In the genomic region with DNA sequence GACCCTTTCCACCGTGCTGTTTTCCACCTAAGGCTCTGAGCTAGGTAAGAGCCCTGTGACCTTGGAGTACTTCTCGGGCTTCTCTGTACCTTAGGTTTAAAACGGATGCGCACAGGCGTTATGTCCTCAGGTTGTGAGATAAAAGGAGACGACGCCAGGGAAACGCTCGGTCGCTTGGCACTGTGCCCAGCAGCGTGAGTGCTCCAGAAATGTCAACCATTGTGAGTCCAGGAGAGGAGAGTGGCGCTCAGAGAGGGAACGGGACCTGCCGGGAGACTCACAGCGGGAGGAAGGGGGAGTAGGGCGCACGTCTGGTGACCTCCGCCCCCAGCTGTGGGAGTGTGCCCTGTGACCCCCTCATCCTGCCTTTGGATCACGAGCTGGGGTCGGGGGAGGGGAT, we compare ENCODE assay signal across 14 cellular contexts. TPM values are rescaled to one million over a fixed set of nuclear protein-coding genes. Genes with fewer than 3 reads are reported as not detected.
DNase-seq lines count a peak whose midpoint lies in the region; ATAC-seq, FAIRE-seq and TF ChIP-seq lines count a peak whose summit lies in the region.
"Had no signal": no experiment of that assay in that cellular context is flagged by ENCODE, and none has a peak within 500 bp of the region (broad histone marks: within the 10 kb centered on the region; RNA-seq: fewer than 3 reads in every experiment).

No MANE protein-coding gene starts in this region.

- no peaks in the 10 kb centered on the region for H3K79me2 ChIP-seq in keratinocyte (ENCODE audit: control insufficient read depth, insufficient read depth, low read length)

- no peak for TF ChIP-seq CTCF in BE2C (IDR thresholded peaks at IDR 0.05; ENCODE audit: low read depth, low read length)
- TF ChIP-seq CTCF in body of pancreas (IDR thresholded peaks at IDR 0.05): no peak
- TF ChIP-seq CTCF in keratinocyte (optimal IDR thresholded peaks at IDR 0.05 in 1 of 3, IDR thresholded peaks at IDR 0.05 in 1 of 3, conservative IDR thresholded peaks at IDR 0.05 in 1 of 3; ENCODE audit: extremely low read depth in 1 of 3, insufficient read depth in 2 of 3, low read length in 3 of 3): no peak

- no peak overlapping the region for H3K4me2 ChIP-seq in keratinocyte (ENCODE audit: control insufficient read depth, extremely low read depth, insufficient read depth, low read depth, low read length)

- H3K27me3 ChIP-seq in BE2C: no peaks in the 10 kb centered on the region
- H3K27me3 ChIP-seq in body of pancreas: peaks cover 0 to 5% of the 10 kb centered on the region in 2 donors
- peaks cover 36% of the 10 kb centered on the region for H3K27me3 ChIP-seq in keratinocyte (ENCODE audit: control insufficient read depth, extremely low read depth, insufficient read depth, low read length)
- H3K27me3 ChIP-seq in SJCRH30: 0 out of 2 replicates have a peak, but pooled peaks cover 5% of the 10 kb centered on the region

- H3K9ac ChIP-seq in keratinocyte (ENCODE audit: control insufficient read depth, extremely low read depth, insufficient read depth, low read length): no peak overlapping the region

- DNase-seq in BE2C (peak; percentile 48), M059J (ENCODE audit: low read depth) (peak; percentile 24), body of pancreas (peak in 3 of 4 donors; percentile 30 to 58 (median 46)), keratinocyte (ENCODE audit: low read depth, low spot score) (no peak), HPDE6-E6E7 (ENCODE audit: extremely low spot score) (no peak), SJCRH30 (no peak), T1000 (lab: John Stamatoyannopoulos, UW) (no peak)
- DNase-seq: activated CD4-positive, alpha-beta memory T cell treated with anti-CD3 and anti-CD28 coated beads, Interleukin-2, amount 10 ng/mL, durations not matched to agents 7 days and 5 days; CD8-positive, alpha-beta memory T cell; foreskin keratinocyte; KG1 had no signal

- no peak overlapping the region for H3K27ac ChIP-seq in body of pancreas
- no peak overlapping the region for H3K27ac ChIP-seq in keratinocyte (ENCODE audit: control insufficient read depth, insufficient read depth, low read length)
- H3K27ac ChIP-seq in SJCRH30: no peak overlapping the region
- H3K27ac ChIP-seq: foreskin keratinocyte, SJSA1 had no signal

- no peak for TF ChIP-seq POLR2A in body of pancreas (IDR thresholded peaks at IDR 0.05)

- no peaks in the 10 kb centered on the region for H3K9me3 ChIP-seq in BE2C
- peaks cover 0 to 4% (median 0%) of the 10 kb centered on the region in 3 donors for H3K9me3 ChIP-seq in body of pancreas
- no peaks in the 10 kb centered on the region for H3K9me3 ChIP-seq in keratinocyte (ENCODE audit: control insufficient read depth, low read depth, low read length)
- H3K9me3 ChIP-seq in SJCRH30 (replicated peaks): peaks cover 3% of the 10 kb centered on the region; the same call in 1 of the 2 replicates
- H3K9me3 ChIP-seq: SJSA1 had no signal

- ATAC-seq in body of pancreas (no peak), GM21528 (IDR thresholded peaks at IDR 0.05; ENCODE audit: low FRiP score, unreplicated experiment) (no peak)
- ATAC-seq: foreskin keratinocyte had no signal

- FAIRE-seq in keratinocyte (lab: Jason Lieb, UNC): peak; percentile 36

- H3K4me1 ChIP-seq in BE2C: no peaks in the 10 kb centered on the region
- H3K4me1 ChIP-seq in body of pancreas: peaks cover 7% of the 10 kb centered on the region
- H3K4me1 ChIP-seq in keratinocyte (ENCODE audit: control insufficient read depth, extremely low read depth, insufficient read depth, low read length): no peaks in the 10 kb centered on the region
- H3K4me1 ChIP-seq in SJCRH30: no peaks in the 10 kb centered on the region
- H3K4me1 ChIP-seq: foreskin keratinocyte, SJSA1 had no signal

- H2AFZ ChIP-seq in keratinocyte (ENCODE audit: control insufficient read depth, low read length): no peak overlapping the region

- H3K36me3 ChIP-seq in BE2C (no peaks in the 10 kb centered on the region), body of pancreas (replicated peaks in 1 of 2; ENCODE audit: insufficient read depth in 1 of 2, low read depth in 2 of 2) (no peaks in the 10 kb centered on the region), keratinocyte (ENCODE audit: control insufficient read depth in 2 of 2, extremely low read depth in 1 of 2, insufficient read depth in 2 of 2, low read length in 2 of 2) (no peaks in the 10 kb centered on the region), SJCRH30 (no peaks in the 10 kb centered on the region)
- H3K36me3 ChIP-seq: SJSA1 had no signal

- intact Hi-C loops in body of pancreas (cut with DNase I): no loop called here

- no peaks in the 10 kb centered on the region for H4K20me1 ChIP-seq in keratinocyte (ENCODE audit: control insufficient read depth, extremely low read depth, insufficient read depth, low read length)

- 11 to 21% methylated on average over 4 to 17 of the region's 20 CpGs for WGBS in body of pancreas, 2 donors

- dilution Hi-C loops in keratinocyte (cut with MboI; ENCODE audit: extremely low pct_ligation_motif_present, low sequenced_read_pairs): no loop called here

- H3K4me3 ChIP-seq in BE2C (ENCODE audit: low read depth, low read length) (peak overlapping the region; percentile 37), body of pancreas (no peak overlapping the region), keratinocyte (ENCODE audit: control insufficient read depth in 2 of 3, extremely low read depth in 1 of 3, insufficient read depth in 2 of 3, low read depth in 1 of 3, low read length in 3 of 3) (no peak overlapping the region), SJCRH30 (no peak overlapping the region)
- H3K4me3 ChIP-seq: SJSA1 had no signal

- H3K9me1 ChIP-seq in keratinocyte (ENCODE audit: control insufficient read depth, extremely low read depth, insufficient read depth, low read length): no peaks in the 10 kb centered on the region

RNA-seq across cellular contexts. Expression of a gene that starts 33.8 kb away (rescaled TPM):
- polyA plus RNA-seq in BE2C (2012; ENCODE audit: insufficient read depth, insufficient read length, low read depth): 11.2 TPM
- total RNA-seq in M059J (2014; rRNA removed; shearing (Covaris generic)): not detected in 2 replicates
- under 1 TPM in 1 of 2 donors, not detected in 1; under 0.01 TPM for total RNA-seq in body of pancreas
- polyA plus RNA-seq in keratinocyte: not detected in 3 replicates
- not detected for polyA plus RNA-seq in keratinocyte (2011; ENCODE audit: low read depth)
- not detected in 2 replicates for polyA plus RNA-seq in keratinocyte (2011; cell fraction: cytosol; rRNA removed)
- polyA plus RNA-seq in keratinocyte (2011; cell fraction: nucleus; rRNA removed): not detected in 2 replicates
- not detected in 2 replicates for polyA plus RNA-seq in keratinocyte (2012; ENCODE audit: low replicate concordance)
- polyA minus RNA-seq in keratinocyte: not detected in 3 replicates
- not detected for polyA minus RNA-seq in keratinocyte (2011; cell fraction: cytosol; rRNA and poly(A)+ RNA removed)
- polyA minus RNA-seq in keratinocyte (2011; cell fraction: nucleus; rRNA and poly(A)+ RNA removed): not detected in 2 replicates
- total RNA-seq in SJCRH30 (2014; rRNA removed; shearing (Covaris generic)): not detected in 2 replicates
- total RNA-seq: activated CD4-positive, alpha-beta memory T cell treated with anti-CD3 and anti-CD28 coated beads, Interleukin-2, amount 10 ng/mL, durations not matched to agents 7 days and 5 days; CD8-positive, alpha-beta memory T cell; foreskin keratinocyte; myocyte; SJSA1 had no signal
- polyA plus RNA-seq: CD8-positive, alpha-beta memory T cell; foreskin keratinocyte had no signal

RNA-seq across cellular contexts. Expression of a gene that starts 56.4 kb away (rescaled TPM):
- 26.3 TPM for polyA plus RNA-seq in BE2C (2012; ENCODE audit: insufficient read depth, insufficient read length, low read depth)
- total RNA-seq in M059J (2014; rRNA removed; shearing (Covaris generic)): 48.0 and 53.7 TPM in 2 replicates
- total RNA-seq in body of pancreas: 1 to 10 TPM; 7.9 to 9.9 TPM
- 49.9 to 55.3 TPM (median 51.7 TPM) in 3 replicates for polyA plus RNA-seq in keratinocyte
- 14.3 TPM for polyA plus RNA-seq in keratinocyte (2011; ENCODE audit: low read depth)
- polyA plus RNA-seq in keratinocyte (2011; cell fraction: cytosol; rRNA removed): 47.5 and 68.9 TPM in 2 replicates
- polyA plus RNA-seq in keratinocyte (2011; cell fraction: nucleus; rRNA removed): 24.0 and 25.8 TPM in 2 replicates
- polyA plus RNA-seq in keratinocyte (2012; ENCODE audit: low replicate concordance): 46.6 and 56.9 TPM in 2 replicates
- polyA minus RNA-seq in keratinocyte: 38.6 to 43.2 TPM (median 41.1 TPM) in 3 replicates
- polyA minus RNA-seq in keratinocyte (2011; cell fraction: cytosol; rRNA and poly(A)+ RNA removed): 53.3 TPM
- polyA minus RNA-seq in keratinocyte (2011; cell fraction: nucleus; rRNA and poly(A)+ RNA removed): 14.9 and 20.7 TPM in 2 replicates
- total RNA-seq in SJCRH30 (2014; rRNA removed; shearing (Covaris generic)): 6.7 and 7.0 TPM in 2 replicates

RNA-seq across cellular contexts. Expression of a gene that starts 58.9 kb away (rescaled TPM):
- polyA plus RNA-seq in BE2C (2012; ENCODE audit: insufficient read depth, insufficient read length, low read depth): not detected
- 0.57 and 1.3 TPM in 2 replicates for total RNA-seq in M059J (2014; rRNA removed; shearing (Covaris generic))
- 1 to 10 TPM in 1 of 2 donors, under 1 TPM in 1; 0.33 to 1.3 TPM for total RNA-seq in body of pancreas
- polyA plus RNA-seq in keratinocyte: 0.55 to 1.1 TPM (median 0.84 TPM) in 3 replicates
- polyA plus RNA-seq in keratinocyte (2011; ENCODE audit: low read depth): not detected
- 0.38 and 0.69 TPM in 2 replicates for polyA plus RNA-seq in keratinocyte (2011; cell fraction: cytosol; rRNA removed)
- 2.1 and 2.6 TPM in 2 replicates for polyA plus RNA-seq in keratinocyte (2011; cell fraction: nucleus; rRNA removed)
- polyA plus RNA-seq in keratinocyte (2012; ENCODE audit: low replicate concordance): 0.51 and 1.7 TPM in 2 replicates
- polyA minus RNA-seq in keratinocyte: 0.69 to 3.8 TPM (median 1.2 TPM) in 3 replicates
- 1.3 TPM for polyA minus RNA-seq in keratinocyte (2011; cell fraction: cytosol; rRNA and poly(A)+ RNA removed)
- polyA minus RNA-seq in keratinocyte (2011; cell fraction: nucleus; rRNA and poly(A)+ RNA removed): 1.8 and 2.0 TPM in 2 replicates
- 0.03 TPM in 1 of 2 replicates, not detected in the other for total RNA-seq in SJCRH30 (2014; rRNA removed; shearing (Covaris generic))
- total RNA-seq: activated CD4-positive, alpha-beta memory T cell treated with anti-CD3 and anti-CD28 coated beads, Interleukin-2, amount 10 ng/mL, durations not matched to agents 7 days and 5 days; CD8-positive, alpha-beta memory T cell; myocyte; SJSA1 had no signal
- polyA plus RNA-seq: CD8-positive, alpha-beta memory T cell had no signal

Comparison
In these comparisons a context has a peak if more than half of its experiments do, and no peak if none do; other contexts are left out.
1. DNase-seq: peak in BE2C (single experiment), M059J (single experiment) and body of pancreas (3 of 4); none in keratinocyte (single experiment), HPDE6-E6E7 (single experiment), SJCRH30 (0 of 2) and T1000 (single experiment).